In genomic region chr6:44129841-44130322, GRCh38 we compare ENCODE assay signal across 1 cellular context.
TF ChIP-seq lines count a peak whose summit lies in the region.

No MANE protein-coding gene starts in this region.

TF ChIP-seq in HepG2, 621 proteins besides CTCF, POLR2A, EP300 and RAD21 (continued from another document):
- TF ChIP-seq KIAA2018 (CRISPR knock-in tag; IDR thresholded peaks at IDR 0.05; ENCODE audit: borderline replicate concordance) (no peak), ARNT (IDR thresholded peaks at IDR 0.05) (no peak), ZNF713 (CRISPR knock-in tag; IDR thresholded peaks at IDR 0.05) (no peak), ZNF230 (CRISPR knock-in tag; IDR thresholded peaks at IDR 0.05) (no peak), ZNF609 (CRISPR knock-in tag; IDR thresholded peaks at IDR 0.05; ENCODE audit: borderline replicate concordance) (no peak), CERS6 (CRISPR knock-in tag; IDR thresholded peaks at IDR 0.05) (no peak), ZSCAN25 (CRISPR knock-in tag; IDR thresholded peaks at IDR 0.05) (0 out of 2 replicates have a peak, but pooled peaks have one; percentile 30), PAXIP1 (CRISPR knock-in tag; conservative IDR thresholded peaks at IDR 0.05) (no peak), ELF4 (CRISPR knock-in tag; IDR thresholded peaks at IDR 0.05; ENCODE audit: borderline replicate concordance) (no peak), FOSL1 (CRISPR knock-in tag; IDR thresholded peaks at IDR 0.05; ENCODE audit: borderline replicate concordance) (no peak), BCL3 (CRISPR knock-in tag; IDR thresholded peaks at IDR 0.05) (0 out of 2 replicates have a peak, but pooled peaks have one; percentile 45), ZNF646 (CRISPR knock-in tag; IDR thresholded peaks at IDR 0.05) (no peak), RORA (CRISPR knock-in tag; IDR thresholded peaks at IDR 0.05) (no peak)
